In the genomic region with DNA sequence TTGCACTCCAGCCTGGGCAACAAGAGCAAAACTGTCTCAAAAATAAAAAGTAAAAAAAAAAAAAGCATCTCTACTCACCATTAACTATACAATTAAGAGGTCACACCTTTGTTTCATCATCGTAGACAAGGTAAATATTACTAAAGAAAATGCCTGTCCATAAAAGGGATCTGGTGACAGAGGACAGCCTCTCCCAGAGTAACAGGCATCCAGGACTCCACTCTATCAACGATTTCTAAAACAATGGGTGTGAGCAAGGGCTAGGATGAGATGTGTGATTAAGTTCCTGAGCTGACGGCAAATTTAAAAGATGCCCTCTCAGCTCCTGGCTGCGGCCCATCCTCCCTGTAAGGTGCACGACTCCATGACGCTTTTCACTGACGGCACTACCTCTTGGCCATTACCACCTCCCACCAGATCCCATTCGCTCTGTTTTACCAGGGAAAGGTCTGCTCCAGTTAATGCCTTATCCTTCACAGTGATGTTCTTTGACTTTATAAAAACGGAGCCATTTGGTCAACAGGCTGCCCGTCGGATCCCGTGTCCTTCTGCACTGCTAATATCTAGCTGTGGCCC, we compare ENCODE assay signal across 1 cellular context.
TF ChIP-seq lines count a peak whose summit lies in the region.

No MANE protein-coding gene starts in this region.

TF ChIP-seq in HepG2, 621 proteins besides CTCF, POLR2A, EP300 and RAD21:
- TF ChIP-seq KDM5A (IDR thresholded peaks at IDR 0.05; ENCODE audit: borderline replicate concordance, low read length), result no peak
- TF ChIP-seq NR2F2 (IDR thresholded peaks at IDR 0.05; ENCODE audit: borderline replicate concordance, low read depth), result no peak
- TF ChIP-seq ZSCAN29 (CRISPR knock-in tag; conservative IDR thresholded peaks at IDR 0.05), result no peak
